Comparison of ENCODE assay signal across 16 cellular contexts in the genomic region with DNA sequence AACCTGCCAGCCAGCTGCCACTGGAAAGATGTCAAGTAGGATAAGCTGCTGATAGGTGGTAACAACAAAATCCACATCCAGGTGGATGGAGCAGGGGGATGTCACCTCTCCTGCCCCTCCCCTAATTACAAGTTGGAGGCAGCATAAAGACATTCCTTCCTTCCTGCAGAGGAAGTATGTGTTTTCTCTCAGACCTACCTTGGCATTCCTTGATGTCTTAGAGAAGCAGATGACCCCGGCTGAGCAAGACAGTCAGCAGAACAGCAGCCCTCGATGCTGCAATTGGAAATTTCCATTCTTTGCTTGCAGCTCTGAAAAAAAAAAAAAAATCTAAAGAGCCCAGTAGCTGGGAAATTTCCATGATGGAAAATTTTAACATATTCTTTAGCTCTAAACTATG.
A peak's percentile ranks its signal among the peaks of the same experiment; 100 is the strongest.
DNase-seq lines count a peak whose midpoint lies in the region; ATAC-seq and TF ChIP-seq lines count a peak whose summit lies in the region.
"Had no signal": no experiment of that assay in that cellular context is flagged by ENCODE, and none has a peak within 500 bp of the region (broad histone marks: within the 10 kb centered on the region; RNA-seq: fewer than 3 reads in every experiment).

No MANE protein-coding gene starts in this region.

- H3K36me3 ChIP-seq in iPS DF 6.9 (ENCODE audit: control insufficient read depth, insufficient read depth, low read length): no peaks in the 10 kb centered on the region
- no peaks in the 10 kb centered on the region for H3K36me3 ChIP-seq in thyroid gland

- peaks cover 45% of the 10 kb centered on the region for H3K4me1 Mint-ChIP-seq in activated naive CD4-positive, alpha-beta T cell treated with anti-CD3 and anti-CD28 coated beads, Interleukin-2, amount 50 U/mL, for 24 hours
- peaks cover 24% of the 10 kb centered on the region for H3K4me1 Mint-ChIP-seq in activated T-helper 17 cell treated with anti-CD3 and anti-CD28 coated beads, Interleukin-2, amount 50 U/mL, for 72 hours

- no peak for TF ChIP-seq POLR2A in thyroid gland (IDR thresholded peaks at IDR 0.05)

- no peaks in the 10 kb centered on the region for H3K36me3 Mint-ChIP-seq in activated naive CD4-positive, alpha-beta T cell treated with anti-CD3 and anti-CD28 coated beads, Interleukin-2, amount 50 U/mL, for 24 hours
- H3K36me3 Mint-ChIP-seq in activated T-helper 17 cell treated with anti-CD3 and anti-CD28 coated beads, Interleukin-2, amount 50 U/mL, for 72 hours (ENCODE audit: low read depth): peaks cover 7% of the 10 kb centered on the region

- H3K27ac Mint-ChIP-seq in activated naive CD4-positive, alpha-beta T cell treated with anti-CD3 and anti-CD28 coated beads, Interleukin-2, amount 50 U/mL, for 24 hours: peak overlapping the region; percentile 99
- H3K27ac Mint-ChIP-seq in activated T-helper 17 cell treated with anti-CD3 and anti-CD28 coated beads, Interleukin-2, amount 50 U/mL, for 72 hours: peak overlapping the region; percentile 96

- H3K4me3 ChIP-seq in iPS DF 6.9 (ENCODE audit: low read length) (no peak overlapping the region), thyroid gland (replicated peaks in 1 of 3) (no peak overlapping the region)
- H3K4me3 ChIP-seq: K562 had no signal

- WGBS in iPS DF 6.9 (ENCODE audit: insufficient coverage, insufficient read length): no CpG with 5 or more reads among the region's 2 CpGs
- WGBS in thyroid gland, 2 donors: 26 to 28% methylated on average over 2 of the region's 2 CpGs

- no peak overlapping the region for H3K27ac ChIP-seq in iPS DF 6.9 (ENCODE audit: low read length)
- peak overlapping the region in 1 of 3 donors; percentile 42 for H3K27ac ChIP-seq in thyroid gland

- H3K27me3 Mint-ChIP-seq in activated naive CD4-positive, alpha-beta T cell treated with anti-CD3 and anti-CD28 coated beads, Interleukin-2, amount 50 U/mL, for 24 hours: no peaks in the 10 kb centered on the region
- H3K27me3 Mint-ChIP-seq in activated T-helper 17 cell treated with anti-CD3 and anti-CD28 coated beads, Interleukin-2, amount 50 U/mL, for 72 hours: no peaks in the 10 kb centered on the region

- H3K4me1 ChIP-seq in iPS DF 6.9 (ENCODE audit: control insufficient read depth, insufficient read depth, low read length) (peaks cover 6% of the 10 kb centered on the region; the same call in 1 of the 2 replicates), thyroid gland (peaks cover 22 to 31% of the 10 kb centered on the region in 2 donors)

- H3K4me3 Mint-ChIP-seq in activated naive CD4-positive, alpha-beta T cell treated with anti-CD3 and anti-CD28 coated beads, Interleukin-2, amount 50 U/mL, for 24 hours: peak overlapping the region; percentile 79
- H3K4me3 Mint-ChIP-seq in activated T-helper 17 cell treated with anti-CD3 and anti-CD28 coated beads, Interleukin-2, amount 50 U/mL, for 72 hours: peak overlapping the region; percentile 81

- no peak for TF ChIP-seq CTCF in thyroid gland (IDR thresholded peaks at IDR 0.05)

- intact Hi-C loops in thyroid gland (cut with DNase I) (no loop called here), Right ventricle myocardium inferior (cut with DNase I) (no loop called here)

- H3K9me3 ChIP-seq in iPS DF 6.9 (ENCODE audit: control insufficient read depth, insufficient read depth, low read length) (no peaks in the 10 kb centered on the region), thyroid gland (no peaks in the 10 kb centered on the region)

- DNase-seq in activated naive CD4-positive, alpha-beta T cell treated with anti-CD3 and anti-CD28 coated beads, Interleukin-2, amount 50 U/mL, for 16 hours: no peak
- peak; percentile 79 for DNase-seq in iPS DF 6.9 (ENCODE audit: low read depth, low spot score)
- DNase-seq in thyroid gland: peak; percentile 25 to 33
- no peak for DNase-seq in Right ventricle myocardium inferior (ENCODE audit: missing footprints)
- no peak for DNase-seq in stimulated activated CD4-positive, alpha-beta T cell treated with anti-CD3 and anti-CD28 coated beads, Interleukin-4, amount 100 ng/mL, for 24 hours
- DNase-seq: activated effector memory CD4-positive, alpha-beta T cell treated with anti-CD3 and anti-CD28 coated beads, Interleukin-2, amount 50 U/mL, for 16 hours; AML-193; cortex of kidney; foreskin melanocyte; NCI-H2029 treated with DMSO at 0.1 percent for 48 hours; PC-3; retina had no signal

- H3K27me3 ChIP-seq in iPS DF 6.9 (ENCODE audit: control insufficient read depth, insufficient read depth, low read length) (no peaks in the 10 kb centered on the region), thyroid gland (no peaks in the 10 kb centered on the region)

- no peak for ATAC-seq in activated T-helper 17 cell treated with anti-CD3 and anti-CD28 coated beads, Interleukin-2, amount 50 U/mL, for 72 hours (replicated peaks)
- no peak for ATAC-seq in Right ventricle myocardium inferior
- ATAC-seq in GM19463 (IDR thresholded peaks at IDR 0.05; ENCODE audit: unreplicated experiment): no peak
- ATAC-seq: PC-3 had no signal

- H3K9me3 Mint-ChIP-seq in activated naive CD4-positive, alpha-beta T cell treated with anti-CD3 and anti-CD28 coated beads, Interleukin-2, amount 50 U/mL, for 24 hours: no peaks in the 10 kb centered on the region
- H3K9me3 Mint-ChIP-seq in activated T-helper 17 cell treated with anti-CD3 and anti-CD28 coated beads, Interleukin-2, amount 50 U/mL, for 72 hours: no peaks in the 10 kb centered on the region

Comparison
In these comparisons a context has a peak if more than half of its experiments do, and no peak if none do; other contexts are left out.
1. DNase-seq: peak in iPS DF 6.9 (single experiment) and thyroid gland (2 of 2); none in activated naive CD4-positive, alpha-beta T cell treated with anti-CD3 and anti-CD28 coated beads, Interleukin-2, amount 50 U/mL, for 16 hours (single experiment), Right ventricle myocardium inferior (single experiment) and stimulated activated CD4-positive, alpha-beta T cell treated with anti-CD3 and anti-CD28 coated beads, Interleukin-4, amount 100 ng/mL, for 24 hours (single experiment).